26 cellular contexts compared by ENCODE assay signal in the genomic region with DNA sequence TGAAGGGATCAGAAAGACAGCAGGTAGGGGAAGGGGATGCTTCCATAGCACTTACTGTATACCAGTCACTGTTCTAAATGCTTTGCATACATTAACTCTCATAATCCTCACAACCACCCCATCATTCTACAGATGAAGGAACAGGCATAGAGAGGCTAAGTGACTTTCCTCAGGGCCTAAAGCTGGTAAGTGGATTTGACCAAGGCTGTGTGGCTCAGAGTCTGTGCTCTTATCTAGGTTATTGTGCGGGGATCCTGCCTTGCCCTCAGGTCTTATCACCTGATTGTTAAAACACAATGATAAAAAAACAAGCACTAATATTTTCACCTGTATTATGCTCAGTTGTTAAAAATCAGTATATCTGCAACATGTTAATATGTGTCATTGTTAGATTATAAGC.
"Had no signal": no experiment of that assay in that cellular context is flagged by ENCODE, and none has a peak within 500 bp of the region (broad histone marks: within the 10 kb centered on the region; RNA-seq: fewer than 3 reads in every experiment).

No MANE protein-coding gene starts in this region.

- H3K36me3 ChIP-seq: neural progenitor cell, pancreas, right lobe of liver, sigmoid colon, stomach, thoracic aorta, thyroid gland, tibial nerve, upper lobe of left lung, vagina had no signal

- H3K4me1 ChIP-seq: neural progenitor cell, pancreas, psoas muscle, right lobe of liver, sigmoid colon, stomach, thyroid gland, tibial nerve, upper lobe of left lung, vagina had no signal

- H3K9me3 ChIP-seq: pancreas, psoas muscle, right lobe of liver, sigmoid colon, stomach, thoracic aorta, thyroid gland, tibial nerve, upper lobe of left lung, vagina had no signal

- ATAC-seq: natural killer cell; pancreas; psoas muscle; right cardiac atrium; right lobe of liver; stimulated activated effector memory CD8-positive, alpha-beta T cell treated with anti-CD3 and anti-CD28 coated beads, Interleukin-12 subunit alpha, Interleukin-12 subunit beta, amount 100 ng/mL, for 72 hours; stimulated activated naive B cell treated with anti-CD40 and anti-IgM and Interleukin-4, amounts not matched to agents 10 μg/mL and 1 μg/mL and 100 μg/mL, for 72 hours had no signal

- FAIRE-seq: pancreas, small intestine, urothelium cell line had no signal

- H3K4me1 Mint-ChIP-seq: natural killer cell; neural progenitor cell; stimulated activated effector memory CD8-positive, alpha-beta T cell treated with anti-CD3 and anti-CD28 coated beads, Interleukin-12 subunit alpha, Interleukin-12 subunit beta, amount 100 ng/mL, for 72 hours; stimulated activated naive B cell treated with anti-CD40 and anti-IgM and Interleukin-4, amounts not matched to agents 10 μg/mL and 1 μg/mL and 100 μg/mL, for 72 hours had no signal

- H3K9me3 Mint-ChIP-seq: natural killer cell; nephron; neural progenitor cell; stimulated activated effector memory CD8-positive, alpha-beta T cell treated with anti-CD3 and anti-CD28 coated beads, Interleukin-12 subunit alpha, Interleukin-12 subunit beta, amount 100 ng/mL, for 72 hours; stimulated activated naive B cell treated with anti-CD40 and anti-IgM and Interleukin-4, amounts not matched to agents 10 μg/mL and 1 μg/mL and 100 μg/mL, for 72 hours; stimulated activated naive CD8-positive, alpha-beta T cell treated with anti-CD3 and anti-CD28 coated beads, Interleukin-15, Interleukin-2, amounts not matched to agents 100 ng/mL and 50 ng/mL, for 24 hours had no signal

- H3K4me3 ChIP-seq: neural progenitor cell, pancreas, psoas muscle, right lobe of liver, sigmoid colon, stomach, thoracic aorta, thyroid gland, tibial nerve, upper lobe of left lung, vagina had no signal

- H3K27ac Mint-ChIP-seq: natural killer cell; nephron; neural progenitor cell; stimulated activated effector memory CD8-positive, alpha-beta T cell treated with anti-CD3 and anti-CD28 coated beads, Interleukin-12 subunit alpha, Interleukin-12 subunit beta, amount 100 ng/mL, for 72 hours; stimulated activated naive B cell treated with anti-CD40 and anti-IgM and Interleukin-4, amounts not matched to agents 10 μg/mL and 1 μg/mL and 100 μg/mL, for 72 hours; stimulated activated naive CD8-positive, alpha-beta T cell treated with anti-CD3 and anti-CD28 coated beads, Interleukin-15, Interleukin-2, amounts not matched to agents 100 ng/mL and 50 ng/mL, for 24 hours had no signal

- DNase-seq: natural killer cell; occipital lobe; pancreas; psoas muscle; right cardiac atrium; right lobe of liver; sigmoid colon; small intestine; stimulated activated CD4-positive, alpha-beta T cell treated with anti-CD3 and anti-CD28 coated beads, Interleukin-15, amount 100 ng/mL, for 24 hours; stimulated activated CD4-positive, alpha-beta T cell treated with anti-CD3 and anti-CD28 coated beads, Interleukin-2, amount 100 ng/mL, for 24 hours; stimulated activated CD4-positive, alpha-beta T cell treated with anti-CD3 and anti-CD28 coated beads, Interleukin-2, amount 100 ng/mL, for 48 hours; stimulated activated CD4-positive, alpha-beta T cell treated with anti-CD3 and anti-CD28 coated beads, Interleukin-4, amount 100 ng/mL, for 24 hours; stimulated activated naive B cell treated with anti-CD40 and anti-IgM and Interleukin-4, amounts not matched to agents 10 μg/mL and 1 μg/mL and 100 μg/mL, for 72 hours; stimulated activated naive CD4-positive, alpha-beta T cell treated with Interleukin-2 at 50 U/mL for 16 hours; stomach; thyroid gland; trophoblast cell; upper lobe of left lung had no signal

- H3K36me3 Mint-ChIP-seq: natural killer cell; neural progenitor cell; stimulated activated effector memory CD8-positive, alpha-beta T cell treated with anti-CD3 and anti-CD28 coated beads, Interleukin-12 subunit alpha, Interleukin-12 subunit beta, amount 100 ng/mL, for 72 hours; stimulated activated naive B cell treated with anti-CD40 and anti-IgM and Interleukin-4, amounts not matched to agents 10 μg/mL and 1 μg/mL and 100 μg/mL, for 72 hours had no signal

- H3K4me3 Mint-ChIP-seq: natural killer cell; nephron; neural progenitor cell; stimulated activated effector memory CD8-positive, alpha-beta T cell treated with anti-CD3 and anti-CD28 coated beads, Interleukin-12 subunit alpha, Interleukin-12 subunit beta, amount 100 ng/mL, for 72 hours; stimulated activated naive B cell treated with anti-CD40 and anti-IgM and Interleukin-4, amounts not matched to agents 10 μg/mL and 1 μg/mL and 100 μg/mL, for 72 hours; stimulated activated naive CD8-positive, alpha-beta T cell treated with anti-CD3 and anti-CD28 coated beads, Interleukin-15, Interleukin-2, amounts not matched to agents 100 ng/mL and 50 ng/mL, for 24 hours had no signal

- H3K27me3 ChIP-seq: neural progenitor cell, pancreas, right lobe of liver, sigmoid colon, thyroid gland, tibial nerve, upper lobe of left lung, vagina had no signal

- H3K27ac ChIP-seq: neural progenitor cell, pancreas, psoas muscle, right lobe of liver, sigmoid colon, stomach, thoracic aorta, thyroid gland, tibial nerve, upper lobe of left lung, vagina had no signal

- H3K27me3 Mint-ChIP-seq: stimulated activated naive CD8-positive, alpha-beta T cell treated with anti-CD3 and anti-CD28 coated beads, Interleukin-15, Interleukin-2, amounts not matched to agents 100 ng/mL and 50 ng/mL, for 24 hours had no signal

- H3K9ac ChIP-seq: neural progenitor cell had no signal
